ENCODE assay signal across 35 cellular contexts in the genomic region with DNA sequence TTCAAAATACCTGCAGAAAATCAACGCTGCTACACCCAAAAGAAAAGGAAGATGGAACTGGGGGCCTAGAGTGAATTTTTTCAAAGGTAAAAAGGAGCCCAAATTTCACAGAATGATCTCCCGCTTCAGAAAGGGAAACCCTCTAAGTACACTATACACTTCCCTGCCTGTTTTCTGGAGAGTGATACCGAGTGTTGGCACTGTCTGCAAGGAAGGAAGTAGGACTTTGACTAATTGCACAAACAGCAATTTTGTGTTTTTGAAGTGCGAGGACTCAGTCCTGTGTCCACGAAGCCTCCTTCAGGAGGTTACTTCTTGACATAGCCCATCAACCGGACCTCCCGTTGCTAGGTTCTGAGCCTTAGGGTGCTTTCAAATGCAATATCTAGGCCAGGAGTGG.
"Had no signal": no experiment of that assay in that cellular context is flagged by ENCODE, and none has a peak within 500 bp of the region (broad histone marks: within the 10 kb centered on the region; RNA-seq: fewer than 3 reads in every experiment).

No MANE protein-coding gene starts in this region.

- FAIRE-seq: astrocyte, bronchial epithelial cell had no signal

- H3K4me1 ChIP-seq: ascending aorta, breast epithelium had no signal

- ATAC-seq: activated naive CD4-positive, alpha-beta T cell treated with anti-CD3 and anti-CD28 coated beads, Interleukin-2, amount 50 U/mL, for 72 hours; activated naive CD8-positive, alpha-beta T cell treated with anti-CD3 and anti-CD28 coated beads, Interleukin-2, amount 50 U/mL, for 24 hours; activated T-cell treated with anti-CD3 and anti-CD28 coated beads, Interleukin-2, amount 50 U/mL, for 4 hours; activated T-cell treated with anti-CD3 and anti-CD28 coated beads, Interleukin-2, amount 50 U/mL, for 72 hours; activated T-helper 17 cell treated with anti-CD3 and anti-CD28 coated beads, Interleukin-2, amount 50 U/mL, for 72 hours; body of pancreas had no signal

- DNase-seq: activated effector memory CD4-positive, alpha-beta T cell treated with anti-CD3 and anti-CD28 coated beads, Interleukin-2, amount 50 U/mL, for 16 hours; activated effector memory CD4-positive, alpha-beta T cell treated with Interleukin-2 at 50 U/mL for 16 hours; activated gamma-delta T cell; activated gamma-delta T cell treated with Interleukin-2 at 50 U/mL for 16 hours; activated naive CD4-positive, alpha-beta T cell; activated naive CD4-positive, alpha-beta T cell treated with anti-CD3 and anti-CD28 coated beads for 36 hours; activated naive CD4-positive, alpha-beta T cell treated with anti-CD3 and anti-CD28 coated beads, Interleukin-2, amount 10 ng/mL, durations not matched to agents 7 days and 5 days; activated naive CD4-positive, alpha-beta T cell treated with anti-CD3 and anti-CD28 coated beads, Interleukin-2, amount 50 U/mL, for 16 hours; activated naive CD4-positive, alpha-beta T cell treated with Interleukin-2 at 50 U/mL for 16 hours; activated naive CD8-positive, alpha-beta T cell treated with anti-CD3 and anti-CD28 coated beads for 36 hours; activated naive CD8-positive, alpha-beta T cell treated with anti-CD3 and anti-CD28 coated beads, Interleukin-2, amount 10 ng/mL, durations not matched to agents 7 days and 5 days; activated naive CD8-positive, alpha-beta T cell treated with anti-CD3 and anti-CD28 coated beads, Interleukin-2, amount 50 U/mL, for 24 hours; activated T-cell treated with anti-CD3 and anti-CD28 coated beads for 4 hours; activated T-cell treated with anti-CD3 and anti-CD28 coated beads, Interleukin-2, amount 50 U/mL, for 1 hour; activated T-cell treated with anti-CD3 and anti-CD28 coated beads, Interleukin-2, amount 50 U/mL, for 24 hours; activated T-cell treated with anti-CD3 and anti-CD28 coated beads, Interleukin-2, amount 50 U/mL, for 4 hours; activated T-cell treated with anti-CD3 and anti-CD28 coated beads, Interleukin-2, amount 50 U/mL, for 48 hours; activated T-cell treated with anti-CD3 and anti-CD28 coated beads, Interleukin-2, amount 50 U/mL, for 72 hours; adrenal gland; amniotic stem cell; amygdala; anterior cingulate cortex; aorta; body of pancreas; brain microvascular endothelial cell; caudate nucleus; central memory CD4-positive, alpha-beta T cell; cerebellar nuclear complex had no signal

- H3K9me3 ChIP-seq: adrenal gland, ascending aorta, body of pancreas, breast epithelium had no signal

- H3K27me3 ChIP-seq: adrenal gland, ascending aorta, body of pancreas, brain microvascular endothelial cell, breast epithelium, cardiac muscle cell had no signal

- H3K4me3 ChIP-seq: adrenal gland, ascending aorta, body of pancreas, breast epithelium, cardiac muscle cell had no signal

- H3K36me3 ChIP-seq: adrenal gland, ascending aorta, brain microvascular endothelial cell, breast epithelium, cardiac muscle cell had no signal

- H3K27ac ChIP-seq: adrenal gland, ascending aorta, body of pancreas, brain microvascular endothelial cell, breast epithelium, cardiac muscle cell had no signal
